ENCODE assay signal across 9 cellular contexts in genomic region chr9:12719431-12719830, GRCh38. TPM values are rescaled to one million over a fixed set of nuclear protein-coding genes. Genes with fewer than 3 reads are reported as not detected.
DNase-seq lines count a peak whose midpoint lies in the region; ATAC-seq and TF ChIP-seq lines count a peak whose summit lies in the region.
"Had no signal": no experiment of that assay in that cellular context is flagged by ENCODE, and none has a peak within 500 bp of the region (broad histone marks: within the 10 kb centered on the region; RNA-seq: fewer than 3 reads in every experiment).

No MANE protein-coding gene starts in this region.

- H3K4me3 Mint-ChIP-seq in stimulated activated naive B cell treated with anti-CD40 and anti-IgM and Interleukin-4, amounts not matched to agents 10 μg/mL and 1 μg/mL and 100 μg/mL, for 72 hours: no peak overlapping the region
- H3K4me3 Mint-ChIP-seq: activated naive CD8-positive, alpha-beta T cell had no signal

- TF ChIP-seq CTCF in BE2C (IDR thresholded peaks at IDR 0.05; ENCODE audit: low read depth, low read length): peak; percentile 56

- no peak for DNase-seq in BE2C
- peak; percentile 23 for DNase-seq in NAMALWA (ENCODE audit: low spot score)
- DNase-seq in amniotic epithelial cell (ENCODE audit: low read depth): peak; percentile 64
- DNase-seq in left lobe of liver (ENCODE audit: low spot score): no peak
- DNase-seq in stimulated activated naive B cell treated with anti-CD40 and anti-IgM and Interleukin-4, amounts not matched to agents 10 μg/mL and 1 μg/mL and 100 μg/mL, for 72 hours: no peak
- DNase-seq in occipital lobe (lab: John Stamatoyannopoulos, UW): no peak
- no peak for DNase-seq in foreskin melanocyte

- no peaks in the 10 kb centered on the region; the same call in 1 of the 2 replicates for H3K27me3 ChIP-seq in BE2C

- H3K27ac Mint-ChIP-seq in stimulated activated naive B cell treated with anti-CD40 and anti-IgM and Interleukin-4, amounts not matched to agents 10 μg/mL and 1 μg/mL and 100 μg/mL, for 72 hours: no peak overlapping the region
- H3K27ac Mint-ChIP-seq: activated naive CD8-positive, alpha-beta T cell had no signal

- no peaks in the 10 kb centered on the region for H3K27me3 Mint-ChIP-seq in stimulated activated naive B cell treated with anti-CD40 and anti-IgM and Interleukin-4, amounts not matched to agents 10 μg/mL and 1 μg/mL and 100 μg/mL, for 72 hours
- H3K27me3 Mint-ChIP-seq: activated naive CD8-positive, alpha-beta T cell had no signal

- no peaks in the 10 kb centered on the region for H3K4me1 Mint-ChIP-seq in stimulated activated naive B cell treated with anti-CD40 and anti-IgM and Interleukin-4, amounts not matched to agents 10 μg/mL and 1 μg/mL and 100 μg/mL, for 72 hours

- H3K4me3 ChIP-seq in BE2C (ENCODE audit: low read depth, low read length): no peak overlapping the region

- H3K4me1 ChIP-seq in BE2C: peaks cover 22% of the 10 kb centered on the region

- no peaks in the 10 kb centered on the region for H3K36me3 Mint-ChIP-seq in stimulated activated naive B cell treated with anti-CD40 and anti-IgM and Interleukin-4, amounts not matched to agents 10 μg/mL and 1 μg/mL and 100 μg/mL, for 72 hours
- H3K36me3 Mint-ChIP-seq: activated naive CD8-positive, alpha-beta T cell had no signal

- no peaks in the 10 kb centered on the region for H3K9me3 ChIP-seq in BE2C

- peak; percentile 77 for ATAC-seq in left lobe of liver
- ATAC-seq in HG02981 (IDR thresholded peaks at IDR 0.05; ENCODE audit: unreplicated experiment): no peak
- no peak for ATAC-seq in stimulated activated naive B cell treated with anti-CD40 and anti-IgM and Interleukin-4, amounts not matched to agents 10 μg/mL and 1 μg/mL and 100 μg/mL, for 72 hours (replicated peaks)

- H3K9me3 Mint-ChIP-seq in stimulated activated naive B cell treated with anti-CD40 and anti-IgM and Interleukin-4, amounts not matched to agents 10 μg/mL and 1 μg/mL and 100 μg/mL, for 72 hours: peaks cover 1 to 3% of the 10 kb centered on the region in 2 donors

- H3K36me3 ChIP-seq in BE2C: no peaks in the 10 kb centered on the region

RNA-seq across cellular contexts. Expression of gene TYRP1, which starts 26.2 kb away (rescaled TPM):
- polyA plus RNA-seq in BE2C (2012; ENCODE audit: insufficient read depth, insufficient read length, low read depth): 0.54 TPM
- total RNA-seq in left lobe of liver: not detected
- total RNA-seq in occipital lobe: 0.31 TPM

RNA-seq across cellular contexts. Expression of gene LURAP1L, which starts 55.4 kb away (rescaled TPM):
- 30.3 TPM for polyA plus RNA-seq in BE2C (2012; ENCODE audit: insufficient read depth, insufficient read length, low read depth)
- 12.7 TPM for total RNA-seq in left lobe of liver
- 0.94 TPM for total RNA-seq in occipital lobe

Comparison
In these comparisons a context has a peak if more than half of its experiments do, and no peak if none do; other contexts are left out.
1. DNase-seq: peak in NAMALWA (single experiment) and amniotic epithelial cell (single experiment); none in BE2C (single experiment), left lobe of liver (single experiment), stimulated activated naive B cell treated with anti-CD40 and anti-IgM and Interleukin-4, amounts not matched to agents 10 μg/mL and 1 μg/mL and 100 μg/mL, for 72 hours (single experiment), occipital lobe (single experiment) and foreskin melanocyte (single experiment).